ENCODE assay signal across 18 cellular contexts in genomic region chr4:13777341-13777740, GRCh38.
"Had no signal": no experiment of that assay in that cellular context is flagged by ENCODE, and none has a peak within 500 bp of the region (broad histone marks: within the 10 kb centered on the region; RNA-seq: fewer than 3 reads in every experiment).

No MANE protein-coding gene starts in this region.

- ATAC-seq: K562 had no signal

- H3K27me3 ChIP-seq: SJSA1 had no signal

- H3K4me3 ChIP-seq: K562, SJSA1, SK-N-MC had no signal

- H3K27ac ChIP-seq: KMS-11, SJSA1, SK-N-MC had no signal

- H3K27ac Mint-ChIP-seq: IgD-negative memory B cell had no signal

- H3K4me3 Mint-ChIP-seq: IgD-negative memory B cell had no signal

- H3K9me3 ChIP-seq: SJSA1 had no signal

- H3K4me1 ChIP-seq: SJSA1 had no signal

- H3K36me3 ChIP-seq: SJSA1 had no signal

- H3K4me1 Mint-ChIP-seq: IgD-negative memory B cell had no signal

- H3K27me3 Mint-ChIP-seq: IgD-negative memory B cell had no signal

- DNase-seq: Kasumi-1, MM.1S, NCI-H1092 treated with DMSO at 0.1 percent for 48 hours, NCI-H1436, NCI-H187, NCI-H2029 treated with DMSO at 0.1 percent for 48 hours, NCI-H2227 treated with DMSO at 0.1 percent for 48 hours, NCI-H524, NCI-H526 treated with DMSO at 0.1 percent for 48 hours, NCI-H774, Right ventricle myocardium superior, RPMI8226, SIG-M5 had no signal
